In the genomic region with DNA sequence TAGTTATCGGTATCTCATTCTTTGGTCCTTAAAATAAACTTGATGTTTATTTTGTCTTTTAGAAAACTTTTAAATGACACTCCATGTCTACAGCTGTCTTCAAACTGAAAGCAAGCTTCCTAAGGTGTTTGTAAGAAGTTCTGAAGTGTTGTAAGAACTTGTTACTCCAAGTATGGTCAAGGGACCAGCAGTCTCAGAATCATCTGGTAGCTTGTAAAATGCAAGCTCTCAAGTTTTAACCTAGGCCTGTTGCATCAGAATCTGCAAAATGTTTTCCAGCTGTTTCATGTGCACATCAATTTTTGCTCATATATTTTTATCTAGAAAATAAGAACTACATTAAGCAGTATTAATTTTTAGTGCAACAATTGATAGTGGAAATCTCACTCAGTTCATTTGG, we compare ENCODE assay signal across 19 cellular contexts.
DNase-seq lines count a peak whose midpoint lies in the region; ATAC-seq and TF ChIP-seq lines count a peak whose summit lies in the region.
"Had no signal": no experiment of that assay in that cellular context is flagged by ENCODE, and none has a peak within 500 bp of the region (broad histone marks: within the 10 kb centered on the region; RNA-seq: fewer than 3 reads in every experiment).

No MANE protein-coding gene starts in this region.

- H3K9me3 ChIP-seq in adipocyte (ENCODE audit: control insufficient read depth, low read length) (no peaks in the 10 kb centered on the region), tibial nerve (no peaks in the 10 kb centered on the region)
- H3K9me3 ChIP-seq: HAP-1, Peyer's patch had no signal

- H3K4me1 ChIP-seq in adipocyte (ENCODE audit: control insufficient read depth, insufficient read depth, low read length) = peaks cover 22% of the 10 kb centered on the region
- H3K4me1 ChIP-seq in tibial nerve = peaks cover 0 to 8% (median 0%) of the 10 kb centered on the region in 4 donors
- H3K4me1 ChIP-seq: Peyer's patch had no signal

- 85 to 90% methylated on average over 1 of the region's 1 CpG for WGBS in tibial nerve, 2 donors

- H3K36me3 ChIP-seq in adipocyte (ENCODE audit: control insufficient read depth, insufficient read depth, low read length, severe bottlenecking) = no peaks in the 10 kb centered on the region
- H3K36me3 ChIP-seq in tibial nerve = no peaks in the 10 kb centered on the region
- H3K36me3 ChIP-seq: HAP-1, Peyer's patch had no signal

- no peak for TF ChIP-seq POLR2A in tibial nerve (IDR thresholded peaks at IDR 0.05)

- H3K27me3 ChIP-seq in adipocyte (replicated peaks; ENCODE audit: control insufficient read depth, insufficient read depth, low read length) = no peaks in the 10 kb centered on the region
- H3K27me3 ChIP-seq in tibial nerve = no peaks in the 10 kb centered on the region
- H3K27me3 ChIP-seq: Peyer's patch had no signal

- DNase-seq in AG10803 (ENCODE audit: low read depth) (peak; percentile 57), adipocyte (ENCODE audit: low read depth) (peak; percentile 68), fibroblast of pulmonary artery (ENCODE audit: low read depth) (peak; percentile 29), sciatic nerve (ENCODE audit: low spot score) (no peak), activated T-cell treated with anti-CD3 and anti-CD28 coated beads for 4 hours (no peak), NCI-H774 (lab: John Stamatoyannopoulos, UW) (no peak), tibial nerve (ENCODE audit: low spot score in 2 of 2) (no peak)
- DNase-seq: AML-193, KBM-7, MM.1S, NCI-H1092 treated with DMSO at 0.1 percent for 48 hours, NCI-H1436 treated with DMSO at 0.1 percent for 48 hours, NCI-H1930, NCI-H2227 treated with DMSO at 0.1 percent for 48 hours, NCI-H510A, NCI-H82, Peyer's patch had no signal

- TF ChIP-seq CTCF in AG10803 (conservative IDR thresholded peaks at IDR 0.05; ENCODE audit: low read length) (no peak), fibroblast of pulmonary artery (IDR thresholded peaks at IDR 0.05; ENCODE audit: low read length, missing control alignments) (no peak), tibial nerve (IDR thresholded peaks at IDR 0.05) (no peak)

- ATAC-seq in sciatic nerve = peak; percentile 79

- no peak overlapping the region for H3K9ac ChIP-seq in adipocyte (ENCODE audit: low read length)

- intact Hi-C loops in sciatic nerve (cut with DNase I) = no loop called here

- TF ChIP-seq EP300 in tibial nerve (IDR thresholded peaks at IDR 0.05) = no peak

- H3K4me3 ChIP-seq in AG10803 (ENCODE audit: low read length) (no peak overlapping the region), adipocyte (ENCODE audit: low read length) (no peak overlapping the region), fibroblast of pulmonary artery (replicated peaks; ENCODE audit: low read depth, low read length) (no peak overlapping the region), tibial nerve (no peak overlapping the region)
- H3K4me3 ChIP-seq: HAP-1, Peyer's patch had no signal

- H3K27ac ChIP-seq in tibial nerve = no peak overlapping the region
- H3K27ac ChIP-seq: C4-2B, Peyer's patch had no signal

Comparison
In these comparisons a context has a peak if more than half of its experiments do, and no peak if none do; other contexts are left out.
1. DNase-seq: peak in AG10803 (single experiment), adipocyte (single experiment) and fibroblast of pulmonary artery (single experiment); none in sciatic nerve (single experiment), activated T-cell treated with anti-CD3 and anti-CD28 coated beads for 4 hours (single experiment), NCI-H774 (single experiment) and tibial nerve (0 of 2).